8 cellular contexts compared by ENCODE assay signal in genomic region chr7:99472561-99473314, GRCh38. TPM values are rescaled to one million over a fixed set of nuclear protein-coding genes. Genes with fewer than 3 reads are reported as not detected.
DNase-seq lines count a peak whose midpoint lies in the region; ATAC-seq and TF ChIP-seq lines count a peak whose summit lies in the region.

ZNF789 (plus strand) TSS chr7:99472890; CDS start chr7:99476457, 3,567 bp downstream.

- CTCF ChIA-PET in PC-9 (lab: Charles Lee): interaction anchor here (0.9 kb wide), 1 partner anchor 27 kb away, joined by 3 read pairs; the partner anchor contains the start of gene ZNF394

- peak within 1 kb of the TSS; percentile 89 for H3K4me2 ChIP-seq in PC-9

- no peaks in the 10 kb centered on the region; the same call in 1 of the 2 replicates for H4K20me1 ChIP-seq in PC-9 (ENCODE audit: insufficient read depth)

- intact Hi-C loops in PC-9 (cut with micrococcal nuclease; ENCODE audit: unreplicated experiment): loop anchor here (1.0 kb wide), 3 partner anchors 28 to 64 kb away; partner anchors contain the start of genes BUD31, PDAP1 and ZNF394

- peak within 1 kb of the TSS; percentile 89 for H3K27ac ChIP-seq in PC-9

- DNase-seq in DMS153 (lab: John Stamatoyannopoulos, UW): peak; percentile 94
- peak; percentile 94 for DNase-seq in Jurkat, Clone E6-1 (ENCODE audit: low read depth, low spot score)
- DNase-seq in PC-9: peak; percentile 91 to 99
- peak; percentile 97 for DNase-seq in activated T-cell treated with anti-CD3 and anti-CD28 coated beads, Interleukin-2, amount 50 U/mL, for 1 hour
- peak; percentile 54 for DNase-seq in epithelial cell of proximal tubule (ENCODE audit: low read depth)
- peak; percentile 99 for DNase-seq in mucosa of gallbladder (ENCODE audit: low spot score)
- peak; percentile 94 to 96 for DNase-seq in stimulated activated CD8-positive, alpha-beta memory T cell treated with anti-CD3 and anti-CD28 coated beads, Interleukin-4, amount 100 ng/mL, for 4 hours (ENCODE audit: low read depth in 2 of 2, low spot score in 1 of 2)

- H3K4me3 ChIP-seq in Jurkat, Clone E6-1 (ENCODE audit: low read length): peak within 1 kb of the TSS; percentile 95
- H3K4me3 ChIP-seq in PC-9 (peak within 1 kb of the TSS; percentile 76), epithelial cell of proximal tubule (ENCODE audit: low read depth, low read length) (peak within 1 kb of the TSS; percentile 99)

- H2AFZ ChIP-seq in PC-9: peak within 1 kb of the TSS; percentile 94

- H3F3A ChIP-seq in PC-9 (ENCODE audit: insufficient read depth, low read depth): peaks cover 18% of the 10 kb centered on the region

- H3K9me2 ChIP-seq in PC-9 (ENCODE audit: insufficient read depth): no peaks in the 10 kb centered on the region

- H3K9me3 ChIP-seq in PC-9 (ENCODE audit: insufficient read depth, low read depth): no peaks in the 10 kb centered on the region

- peak; percentile 95 for ATAC-seq in GM21619 (IDR thresholded peaks at IDR 0.05; ENCODE audit: unreplicated experiment)

- POLR2A ChIA-PET in PC-9 (lab: Charles Lee; ENCODE audit: unreplicated experiment): interaction anchor here (0.6 to 0.7 kb wide), 3 partner anchors 28 to 345 kb away, joined by 3 to 6 read pairs (median 4); no protein-coding TSS in a partner anchor

- H3K36me3 ChIP-seq in PC-9 (ENCODE audit: low read depth): no peaks in the 10 kb centered on the region; the same call in 1 of the 2 replicates

- peaks cover 10% of the 10 kb centered on the region for H3K4me1 ChIP-seq in PC-9 (replicated peaks; ENCODE audit: insufficient read depth)

- peaks cover 47% of the 10 kb centered on the region for H3K79me2 ChIP-seq in PC-9 (ENCODE audit: low read depth)

- H3K27me3 ChIP-seq in PC-9 (ENCODE audit: insufficient read depth, low read depth): no peaks in the 10 kb centered on the region

- TF ChIP-seq CTCF in PC-9 (conservative IDR thresholded peaks at IDR 0.05) (no peak), epithelial cell of proximal tubule (conservative IDR thresholded peaks at IDR 0.05; ENCODE audit: low read depth, low read length) (no peak)

- BruUV-seq in PC-9 (replicated peaks; lab: Mats Ljungman, UMichigan): no TSS peak

RNA-seq across cellular contexts. Expression of gene ZNF789, which starts in this region (rescaled TPM):
- polyA plus RNA-seq in Jurkat, Clone E6-1 (2012; ENCODE audit: insufficient read depth, insufficient read length): 33.2 TPM
- 30.8 and 38.8 TPM in 2 replicates for total RNA-seq in PC-9 (2021)
- total RNA-seq in epithelial cell of proximal tubule: 10.7 and 11.6 TPM in 2 replicates
- total RNA-seq in mucosa of gallbladder: 13.0 TPM

Comparison
In these comparisons a context has a peak if more than half of its experiments do, and no peak if none do; other contexts are left out.
1. Peak in every context shown above with its lines: DNase-seq, ATAC-seq, H3K4me3 ChIP-seq and H3K27ac ChIP-seq.